In the genomic region with DNA sequence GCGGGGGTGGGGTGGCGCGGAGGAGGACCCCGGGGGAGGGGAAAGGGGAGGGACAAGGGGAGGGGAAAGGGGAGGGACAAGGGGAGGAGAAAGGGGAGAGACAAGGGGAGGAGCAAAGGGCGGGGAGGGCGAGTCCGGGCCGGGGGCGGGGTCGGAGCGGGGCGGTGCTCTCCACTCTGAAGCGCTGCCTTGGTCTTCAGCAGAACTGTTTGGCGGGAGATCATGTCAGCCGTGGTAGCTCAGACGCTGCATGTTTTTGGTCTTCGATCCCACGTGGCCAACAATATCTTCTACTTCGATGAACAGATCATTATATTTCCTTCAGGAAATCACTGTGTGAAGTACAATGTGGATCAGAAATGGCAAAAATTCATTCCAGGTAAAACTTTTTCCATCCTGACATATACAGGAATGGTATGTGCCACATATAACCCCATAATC, we compare ENCODE assay signal across 8 cellular contexts. TPM values are rescaled to one million over a fixed set of nuclear protein-coding genes. Genes with fewer than 3 reads are reported as not detected.
DNase-seq lines count a peak whose midpoint lies in the region; ATAC-seq and TF ChIP-seq lines count a peak whose summit lies in the region.

No MANE protein-coding gene starts in this region.

- TF ChIP-seq CTCF in activated CD8-positive, alpha-beta T cell treated with anti-CD3 and anti-CD28 coated beads for 36 hours (IDR thresholded peaks at IDR 0.05), result no peak

- peak overlapping the region; percentile 96 for H3K4me3 Mint-ChIP-seq in activated CD8-positive, alpha-beta T cell treated with anti-CD3 and anti-CD28 coated beads for 36 hours

- H3K27ac Mint-ChIP-seq in activated CD8-positive, alpha-beta T cell treated with anti-CD3 and anti-CD28 coated beads for 36 hours, result peak overlapping the region; percentile 93

- H3K36me3 Mint-ChIP-seq in activated CD8-positive, alpha-beta T cell treated with anti-CD3 and anti-CD28 coated beads for 36 hours (ENCODE audit: low read depth), result peaks cover 43% of the 10 kb centered on the region

- CTCF ChIA-PET in activated CD8-positive, alpha-beta T cell treated with anti-CD3 and anti-CD28 coated beads for 36 hours (lab: Charles Lee), result interaction anchor here (2.0 kb wide), 1 partner anchor 99 kb away, joined by 5 read pairs; no protein-coding TSS in a partner anchor

- ATAC-seq in GM19328 (IDR thresholded peaks at IDR 0.05; ENCODE audit: unreplicated experiment) (peak; percentile 45), HG03521 (IDR thresholded peaks at IDR 0.05; ENCODE audit: unreplicated experiment) (peak; percentile 57)
- ATAC-seq in activated CD8-positive, alpha-beta T cell treated with anti-CD3 and anti-CD28 coated beads for 36 hours, result peak; percentile 93

- POLR2A ChIA-PET in activated CD8-positive, alpha-beta T cell treated with anti-CD3 and anti-CD28 coated beads for 36 hours (lab: Charles Lee), result interaction anchor here (0.7 to 1.3 kb wide), 2 partner anchors 282 to 406 kb away, joined by 3 to 6 read pairs; a partner anchor contains a TSS

- H3K4me1 Mint-ChIP-seq in activated CD8-positive, alpha-beta T cell treated with anti-CD3 and anti-CD28 coated beads for 36 hours (ENCODE audit: low read depth), result peaks cover 35% of the 10 kb centered on the region

- intact Hi-C loops in activated CD8-positive, alpha-beta T cell treated with anti-CD3 and anti-CD28 coated beads for 36 hours (cut with micrococcal nuclease), result no loop called here

- peak overlapping the region; percentile 69 for H3K4me3 ChIP-seq in mononuclear cell (ENCODE audit: low read length)

- peaks cover 18% of the 10 kb centered on the region for H3K27me3 ChIP-seq in mononuclear cell (ENCODE audit: insufficient read depth, low read length)

- no peaks in the 10 kb centered on the region for H3K9me3 Mint-ChIP-seq in activated CD8-positive, alpha-beta T cell treated with anti-CD3 and anti-CD28 coated beads for 36 hours

- peaks cover 9% of the 10 kb centered on the region for H3K4me1 ChIP-seq in mononuclear cell (ENCODE audit: insufficient read depth, low read length)

- no peaks in the 10 kb centered on the region for H3K9me3 ChIP-seq in mononuclear cell (ENCODE audit: low read depth, low read length)

- peak; percentile 97 for DNase-seq in AG20443 (ENCODE audit: low spot score)
- peak; percentile 100 for DNase-seq in NCI-H748 (lab: John Stamatoyannopoulos, UW; ENCODE audit: unreplicated experiment)
- DNase-seq in activated CD8-positive, alpha-beta T cell treated with anti-CD3 and anti-CD28 coated beads for 36 hours, result peak; percentile 88
- DNase-seq in epidermal melanocyte (ENCODE audit: insufficient read length, low spot score), result peak; percentile 76
- peak; percentile 63 to 80 for DNase-seq in stimulated activated CD8-positive, alpha-beta memory T cell treated with anti-CD3 and anti-CD28 coated beads, Interleukin-2, amount 100 ng/mL, for 1 hour (ENCODE audit: low read depth in 2 of 2)

- peaks cover 22% of the 10 kb centered on the region for H3K27me3 Mint-ChIP-seq in activated CD8-positive, alpha-beta T cell treated with anti-CD3 and anti-CD28 coated beads for 36 hours

RNA-seq across cellular contexts. Expression of a gene that starts 0.4 kb away (rescaled TPM):
- under 1 TPM; 0.18 to 0.23 TPM for total RNA-seq in activated CD8-positive, alpha-beta T cell treated with anti-CD3 and anti-CD28 coated beads for 36 hours
- total RNA-seq in mononuclear cell, result 0.10 TPM

RNA-seq across cellular contexts. Expression of a gene that starts 0.5 kb away (rescaled TPM):
- total RNA-seq in activated CD8-positive, alpha-beta T cell treated with anti-CD3 and anti-CD28 coated beads for 36 hours, result 100 to 1,000 TPM; 115 TPM
- total RNA-seq in mononuclear cell, result 7.1 TPM

Comparison
In these comparisons a context has a peak if more than half of its experiments do, and no peak if none do; other contexts are left out.
1. Peak in every context shown above with its lines: DNase-seq, ATAC-seq and H3K4me3 ChIP-seq.
2. RNA of a gene that starts 0.5 kb away (total RNA-seq): 115 TPM in activated CD8-positive, alpha-beta T cell treated with anti-CD3 and anti-CD28 coated beads for 36 hours; 7.1 TPM in mononuclear cell (single experiment); every median in the first group is over 10 times any median in the second.